In the genomic region with DNA sequence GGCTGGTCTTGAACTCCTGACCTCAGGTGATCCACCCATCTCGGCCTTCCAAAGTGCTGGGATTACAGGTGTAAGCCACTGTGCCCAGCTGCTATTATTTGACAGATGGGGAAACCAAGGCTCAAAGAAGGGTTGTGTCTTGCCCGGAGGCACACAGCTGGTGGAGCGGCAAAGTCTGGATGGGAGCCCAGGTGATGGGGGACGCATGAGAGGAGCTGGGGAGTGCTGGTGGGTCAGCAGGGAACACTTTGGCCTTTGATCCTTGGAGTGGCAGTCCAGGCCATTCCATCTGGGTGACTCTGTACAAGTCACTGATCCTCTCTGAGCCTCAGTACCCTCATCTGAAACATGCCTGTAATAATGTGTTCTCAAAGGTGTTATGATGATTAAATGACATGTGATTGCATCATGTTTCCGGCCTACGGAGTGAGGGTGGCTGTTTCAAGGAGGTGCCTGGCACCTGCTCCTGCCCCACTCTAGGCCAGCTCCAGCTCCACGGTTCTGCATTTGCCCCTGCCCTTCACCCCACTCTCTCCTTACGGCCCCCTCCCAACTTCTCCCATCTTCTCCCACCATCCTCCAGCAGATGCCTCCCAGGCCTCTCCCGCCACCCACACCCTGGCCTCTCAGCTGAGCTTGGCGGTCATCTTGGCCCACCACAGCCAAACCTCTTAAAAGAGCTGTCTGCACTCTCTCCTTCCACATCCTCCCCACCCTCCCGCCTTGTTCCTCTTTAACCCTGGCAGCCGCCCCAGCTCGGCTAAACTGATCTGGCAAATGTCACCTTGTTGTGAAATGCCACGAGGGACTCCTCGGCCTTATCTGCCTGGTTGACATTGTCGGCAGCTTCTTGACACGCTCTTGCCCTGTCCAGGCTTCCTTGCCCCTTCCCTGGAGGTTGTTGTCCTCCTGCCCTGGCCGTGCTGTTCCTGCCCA, we compare ENCODE assay signal across 9 cellular contexts. TPM values are rescaled to one million over a fixed set of nuclear protein-coding genes. Genes with fewer than 3 reads are reported as not detected.
A peak's percentile ranks its signal among the peaks of the same experiment; 100 is the strongest.
DNase-seq lines count a peak whose midpoint lies in the region; ATAC-seq, FAIRE-seq and TF ChIP-seq lines count a peak whose summit lies in the region.
"Had no signal": no experiment of that assay in that cellular context is flagged by ENCODE, and none has a peak within 500 bp of the region (broad histone marks: within the 10 kb centered on the region; RNA-seq: fewer than 3 reads in every experiment).

No MANE protein-coding gene starts in this region.

- H3K9me2 ChIP-seq in OCI-LY1 (ENCODE audit: low read depth, low read length): no peaks in the 10 kb centered on the region

- H3F3A ChIP-seq in OCI-LY1 (ENCODE audit: insufficient read depth, low read length): no peaks in the 10 kb centered on the region

- TF ChIP-seq POLR2A in GM12878 (IDR thresholded peaks at IDR 0.05; ENCODE audit: low read depth, low read length) (0 out of 2 replicates have a peak, but pooled peaks have one; percentile 11), tibial nerve (IDR thresholded peaks at IDR 0.05) (no peak)

- ATAC-seq in GM12878: peak; percentile 56
- ATAC-seq in lung (ENCODE audit: insufficient read depth, low FRiP score): peak; percentile 52
- no peak for ATAC-seq in HG03045 (IDR thresholded peaks at IDR 0.05; ENCODE audit: unreplicated experiment)

- RAD21 ChIA-PET in GM12878 (lab: Charles Lee; ENCODE audit: unreplicated experiment): interaction anchor here (1.4 kb wide), 1 partner anchor 15 kb away, joined by 3 read pairs; no protein-coding TSS in a partner anchor

- H3K79me2 ChIP-seq in OCI-LY1 (ENCODE audit: insufficient read depth, low read length): no peaks in the 10 kb centered on the region
- H3K79me2 ChIP-seq in GM12878 (ENCODE audit: control insufficient read depth, insufficient read depth, low read length): no peaks in the 10 kb centered on the region

- BruUV-seq in GM12878 (replicated peaks; lab: Mats Ljungman, UMichigan): no TSS peak

- no peak for TF ChIP-seq EP300 in GM12878 (IDR thresholded peaks at IDR 0.05; ENCODE audit: borderline replicate concordance in 1 of 2, control insufficient read depth in 1 of 2, low read depth in 2 of 2, low read length in 2 of 2)
- TF ChIP-seq EP300 in tibial nerve (IDR thresholded peaks at IDR 0.05): peak in 1 of 2 donors; percentile 44

- H2AFZ ChIP-seq in OCI-LY1 (ENCODE audit: low read length): no peak overlapping the region
- H2AFZ ChIP-seq in GM12878 (ENCODE audit: control insufficient read depth, low read depth, low read length): peak overlapping the region; percentile 16; the same call in 1 of the 2 replicates

- H3K9me3 ChIP-seq in OCI-LY1 (ENCODE audit: low read length) (no peaks in the 10 kb centered on the region), GM12878 (replicated peaks; ENCODE audit: control insufficient read depth, insufficient read depth, low read length) (no peaks in the 10 kb centered on the region), lung (ENCODE audit: control insufficient read depth in 2 of 2, insufficient read depth in 1 of 2, low read length in 1 of 2) (no peaks in the 10 kb centered on the region), tibial nerve (no peaks in the 10 kb centered on the region)

- SMC1A ChIA-PET in GM12878 (lab: Charles Lee; ENCODE audit: uncharacterized antibody, unreplicated experiment): interaction anchor here (1.0 to 1.2 kb wide), 3 partner anchors 22 to 30 kb away, joined by 3 to 4 read pairs (median 3); no protein-coding TSS in a partner anchor

- no peak for TF ChIP-seq CTCF in OCI-LY1 (IDR thresholded peaks at IDR 0.05; ENCODE audit: low read length)
- TF ChIP-seq CTCF in GM12878 (IDR thresholded peaks at IDR 0.05 in 2 of 3, conservative IDR thresholded peaks at IDR 0.05 in 1 of 3; ENCODE audit: control insufficient read depth in 2 of 3, extremely low read depth in 1 of 3, insufficient read depth in 1 of 3, low read depth in 3 of 3, low read length in 3 of 3): no peak
- TF ChIP-seq CTCF in lung (IDR thresholded peaks at IDR 0.05; ENCODE audit: control extremely low read depth, extremely low read depth): no peak
- no peak for TF ChIP-seq CTCF in tibial nerve (IDR thresholded peaks at IDR 0.05)

- H3K9ac ChIP-seq in OCI-LY1 (ENCODE audit: low read length): peak overlapping the region; percentile 26; the same call in 1 of the 2 replicates
- H3K9ac ChIP-seq in GM12878 (ENCODE audit: control insufficient read depth, insufficient read depth, low read length): no peak overlapping the region

- CTCF ChIA-PET in GM12878 (lab: Yijun Ruan, JAX): interaction anchor here (0.7 to 2.5 kb wide), 7 partner anchors 10 to 75 kb away, joined by 3 to 13 read pairs (median 4); a partner anchor contains a TSS

- no peak for FAIRE-seq in GM12878 (lab: Jason Lieb, UNC)
- FAIRE-seq: endometrium had no signal

- H3K4me3 ChIP-seq in OCI-LY1 (ENCODE audit: low read depth, low read length, poor library complexity, severe bottlenecking): no peak overlapping the region
- no peak overlapping the region for H3K4me3 ChIP-seq in GM12878
- no peak overlapping the region for H3K4me3 ChIP-seq in lung
- H3K4me3 ChIP-seq in tibial nerve: no peak overlapping the region

- H3K27ac ChIP-seq in OCI-LY1 (ENCODE audit: low read depth, low read length, poor library complexity, severe bottlenecking) (peak overlapping the region; percentile 72), GM12878 (ENCODE audit: control insufficient read depth, insufficient read depth) (no peak overlapping the region), lung (ENCODE audit: low read depth in 1 of 2, low read length in 1 of 2) (peak overlapping the region; percentile 55 to 80), tibial nerve (peak overlapping the region; percentile 5 to 83 (median 64))

- H3K4me2 ChIP-seq in OCI-LY1 (ENCODE audit: low read length): no peak overlapping the region; the same call in 1 of the 2 replicates
- no peak overlapping the region for H3K4me2 ChIP-seq in GM12878 (ENCODE audit: control insufficient read depth, insufficient read depth)

- intact Hi-C loops in GM12878 (cut with micrococcal nuclease; ENCODE audit: unreplicated experiment): no loop called here

- TF ChIP-seq RAD21 in GM12878 (IDR thresholded peaks at IDR 0.05; ENCODE audit: insufficient read depth, low read depth, low read length): no peak

- H4K20me1 ChIP-seq in OCI-LY1 (ENCODE audit: insufficient read depth, low read length) (no peaks in the 10 kb centered on the region), GM12878 (ENCODE audit: control insufficient read depth, insufficient read depth) (no peaks in the 10 kb centered on the region)

- H3K36me3 ChIP-seq in OCI-LY1 (ENCODE audit: insufficient read depth, low read length): no peaks in the 10 kb centered on the region
- H3K36me3 ChIP-seq in GM12878 (ENCODE audit: control insufficient read depth in 2 of 2, insufficient read depth in 2 of 2, low read length in 1 of 2): no peaks in the 10 kb centered on the region; a peak in 2 of 4 replicates
- peaks cover 0 to 2% of the 10 kb centered on the region in 2 donors for H3K36me3 ChIP-seq in lung (ENCODE audit: control insufficient read depth in 2 of 2, insufficient read depth in 2 of 2, low read length in 2 of 2)
- H3K36me3 ChIP-seq in tibial nerve: peaks cover 0 to 27% (median 0%) of the 10 kb centered on the region in 3 donors

- H3K4me1 ChIP-seq in OCI-LY1 (ENCODE audit: insufficient read depth, low read length, severe bottlenecking): peaks cover 23% of the 10 kb centered on the region
- peaks cover 21% of the 10 kb centered on the region for H3K4me1 ChIP-seq in GM12878 (ENCODE audit: control insufficient read depth, insufficient read depth, low read length)
- H3K4me1 ChIP-seq in lung (ENCODE audit: control insufficient read depth in 2 of 2, insufficient read depth in 2 of 2, low read length in 2 of 2): peaks cover 3 to 15% of the 10 kb centered on the region in 2 donors
- H3K4me1 ChIP-seq in tibial nerve: peaks cover 0 to 72% (median 14%) of the 10 kb centered on the region in 4 donors

- DNase-seq in DMS79 treated with DMSO at 0.1 percent for 48 hours (lab: John Stamatoyannopoulos, UW): peak; percentile 36
- no peak for DNase-seq in GM12878 (ENCODE audit: low read depth, low spot score)
- DNase-seq in lung (ENCODE audit: low spot score): peak; percentile 82
- peak; percentile 76 to 82 for DNase-seq in tibial nerve (ENCODE audit: low spot score in 2 of 2)
- no peak for DNase-seq in D341Med (ENCODE audit: low spot score)
- DNase-seq in HuH-7 (ENCODE audit: low spot score): no peak

- POLR2A ChIA-PET in GM12878 (lab: Charles Lee): interaction anchor here (0.9 to 1.2 kb wide), 2 partner anchors 15 to 35 kb away, joined by 3 to 4 read pairs; no protein-coding TSS in a partner anchor

- H3K27me3 ChIP-seq in OCI-LY1 (ENCODE audit: insufficient read depth, low read length) (no peaks in the 10 kb centered on the region), GM12878 (replicated peaks in 1 of 2; ENCODE audit: control insufficient read depth in 2 of 2, insufficient read depth in 2 of 2, low read length in 1 of 2) (no peaks in the 10 kb centered on the region), lung (ENCODE audit: control insufficient read depth, insufficient read depth) (no peaks in the 10 kb centered on the region), tibial nerve (no peaks in the 10 kb centered on the region)

- WGBS in GM12878 (ENCODE audit: insufficient coverage, insufficient replicate concordance, low lambda C conversion rate, missing lambda C conversion rate): 66% methylated on average over 18 of the region's 18 CpGs
- 30 to 32% methylated on average over 18 of the region's 18 CpGs for WGBS in lung, 2 donors
- WGBS in tibial nerve, 2 donors: 42 to 46% methylated on average over 18 of the region's 18 CpGs

- in situ Hi-C loops in GM12878 (cut with MboI): no loop called here

RNA-seq across cellular contexts. Expression of a gene that starts 5.5 kb away (rescaled TPM):
- 33.1 and 35.4 TPM in 2 replicates for total RNA-seq in GM12878 (2013; cell fraction: nucleolus; rRNA removed)
- total RNA-seq in GM12878 (2014; rRNA removed) (36.0 and 42.0 TPM in 2 replicates), GM12878 (2014; rRNA removed; fragmentation: Illumina TruSeq; extraction: Trizol) (16.8 and 19.2 TPM in 2 replicates), GM12878 (2021) (75.4 and 81.0 TPM in 2 replicates), lung (10 to 100 TPM; 36.5 to 38.3 TPM), tibial nerve (100 to 1,000 TPM in 3 of 4 donors, 10 to 100 TPM in 1; 89.8 to 139 (median 111) TPM)
- polyA plus RNA-seq in GM12878 (2011; ENCODE audit: low read depth): 8.1 TPM
- polyA plus RNA-seq in GM12878 (2011; rRNA removed) (10.0 and 14.1 TPM in 2 replicates), GM12878 (2014; fragmentation: Illumina TruSeq; extraction: Trizol) (3.2 and 15.9 TPM in 2 replicates), GM12878 (2014; fragmentation: Nextera tagmentation; extraction: Ambion mirVana) (under 1 TPM; 0.18 to 0.62 TPM), GM12878 (2014; rRNA removed) (49.0 and 58.5 TPM in 2 replicates), GM12878 (2016; fragmentation: Nextera tagmentation; extraction: Ambion mirVana) (10 to 100 TPM; 36.5 to 38.0 TPM), lung (10 to 100 TPM; 18.7 to 24.1 TPM)
- 12.3 and 18.9 TPM in 2 replicates for polyA plus RNA-seq in GM12878 (2011; cell fraction: cytosol; rRNA removed)
- 53.4 and 220 TPM in 2 replicates for polyA plus RNA-seq in GM12878 (2011; cell fraction: nucleus; rRNA removed)
- polyA plus RNA-seq in GM12878 (2012): 13.9 and 24.5 TPM in 2 replicates
- 12.5 and 16.2 TPM in 2 replicates for polyA minus RNA-seq in GM12878 (2011; rRNA and poly(A)+ RNA removed)
- 13.1 and 13.9 TPM in 2 replicates for polyA minus RNA-seq in GM12878 (2011; cell fraction: cytosol; rRNA and poly(A)+ RNA removed)
- 11.1 and 35.8 TPM in 2 replicates for polyA minus RNA-seq in GM12878 (2011; cell fraction: nucleus; rRNA and poly(A)+ RNA removed)

RNA-seq across cellular contexts. Expression of a gene that starts 18.4 kb away (rescaled TPM):
- total RNA-seq in GM12878 (2013; cell fraction: nucleolus; rRNA removed): 37.7 and 45.6 TPM in 2 replicates
- 15.5 and 18.2 TPM in 2 replicates for total RNA-seq in GM12878 (2014; rRNA removed)
- total RNA-seq in GM12878 (2014; rRNA removed; fragmentation: Illumina TruSeq; extraction: Trizol): 6.2 and 7.6 TPM in 2 replicates
- 30.3 and 36.6 TPM in 2 replicates for total RNA-seq in GM12878 (2021)
- polyA plus RNA-seq in GM12878 (2011; ENCODE audit: low read depth): 8.6 TPM
- 10.2 and 23.1 TPM in 2 replicates for polyA plus RNA-seq in GM12878 (2011; rRNA removed)
- 30.5 and 48.8 TPM in 2 replicates for polyA plus RNA-seq in GM12878 (2011; cell fraction: cytosol; rRNA removed)
- 173 and 211 TPM in 2 replicates for polyA plus RNA-seq in GM12878 (2011; cell fraction: nucleus; rRNA removed)
- 21.0 and 23.7 TPM in 2 replicates for polyA plus RNA-seq in GM12878 (2012)
- polyA plus RNA-seq in GM12878 (2014; fragmentation: Illumina TruSeq; extraction: Trizol): 1.1 and 5.1 TPM in 2 replicates
- polyA plus RNA-seq in GM12878 (2014; fragmentation: Nextera tagmentation; extraction: Ambion mirVana): 1 to 10 TPM in 1 of 2 experiments, under 1 TPM in 1; 0.82 to 2.3 TPM
- 33.3 and 47.9 TPM in 2 replicates for polyA plus RNA-seq in GM12878 (2014; rRNA removed)
- polyA plus RNA-seq in GM12878 (2016; fragmentation: Nextera tagmentation; extraction: Ambion mirVana): 10 to 100 TPM; 35.3 to 35.8 TPM
- polyA minus RNA-seq in GM12878 (2011; rRNA and poly(A)+ RNA removed): 15.1 and 21.8 TPM in 2 replicates
- 16.8 and 19.9 TPM in 2 replicates for polyA minus RNA-seq in GM12878 (2011; cell fraction: cytosol; rRNA and poly(A)+ RNA removed)
- 27.6 and 54.2 TPM in 2 replicates for polyA minus RNA-seq in GM12878 (2011; cell fraction: nucleus; rRNA and poly(A)+ RNA removed)
- 100 to 1,000 TPM in 1 of 2 donors, 10 to 100 TPM in 1; 49.2 to 124 TPM for total RNA-seq in lung
- polyA plus RNA-seq in lung: 100 to 1,000 TPM in 1 of 2 donors, 10 to 100 TPM in 1; 65.5 to 102 TPM
- 100 to 1,000 TPM in 1 of 4 donors, 10 to 100 TPM in 3; 78.0 to 138 (median 89.9) TPM for total RNA-seq in tibial nerve

RNA-seq across cellular contexts. Expression of a gene that starts 30.6 kb away (rescaled TPM):
- 146 and 175 TPM in 2 replicates for total RNA-seq in GM12878 (2013; cell fraction: nucleolus; rRNA removed)
- total RNA-seq in GM12878 (2014; rRNA removed) (48.8 and 52.6 TPM in 2 replicates), GM12878 (2014; rRNA removed; fragmentation: Illumina TruSeq; extraction: Trizol) (16.4 and 17.7 TPM in 2 replicates), GM12878 (2021) (95.3 and 107 TPM in 2 replicates), lung (10 to 100 TPM; 15.6 to 73.5 TPM), tibial nerve (10 to 100 TPM in 3 of 4 donors, 1 to 10 TPM in 1; 7.8 to 20.1 (median 11.5) TPM)
- 36.3 TPM for polyA plus RNA-seq in GM12878 (2011; ENCODE audit: low read depth)
- polyA plus RNA-seq in GM12878 (2011; rRNA removed) (26.3 and 51.5 TPM in 2 replicates), GM12878 (2014; fragmentation: Illumina TruSeq; extraction: Trizol) (42.7 and 47.0 TPM in 2 replicates), GM12878 (2014; fragmentation: Nextera tagmentation; extraction: Ambion mirVana) (1 to 10 TPM; 6.6 to 8.0 TPM), GM12878 (2014; rRNA removed) (89.0 and 112 TPM in 2 replicates), GM12878 (2016; fragmentation: Nextera tagmentation; extraction: Ambion mirVana) (10 to 100 TPM; 53.7 to 68.5 TPM), lung (100 to 1,000 TPM in 1 of 2 donors, 10 to 100 TPM in 1; 22.0 to 146 TPM)
- 68.7 and 85.6 TPM in 2 replicates for polyA plus RNA-seq in GM12878 (2011; cell fraction: cytosol; rRNA removed)
- 247 and 263 TPM in 2 replicates for polyA plus RNA-seq in GM12878 (2011; cell fraction: nucleus; rRNA removed)
- 84.1 and 86.7 TPM in 2 replicates for polyA plus RNA-seq in GM12878 (2012)
- polyA minus RNA-seq in GM12878 (2011; rRNA and poly(A)+ RNA removed): 19.3 and 39.3 TPM in 2 replicates
- polyA minus RNA-seq in GM12878 (2011; cell fraction: cytosol; rRNA and poly(A)+ RNA removed): 25.3 and 28.3 TPM in 2 replicates
- 35.3 and 49.6 TPM in 2 replicates for polyA minus RNA-seq in GM12878 (2011; cell fraction: nucleus; rRNA and poly(A)+ RNA removed)

RNA-seq across cellular contexts. Expression of a gene that starts 32.4 kb away (rescaled TPM):
- 20.9 and 22.0 TPM in 2 replicates for total RNA-seq in GM12878 (2013; cell fraction: nucleolus; rRNA removed)
- total RNA-seq in GM12878 (2014; rRNA removed) (12.0 and 15.3 TPM in 2 replicates), GM12878 (2014; rRNA removed; fragmentation: Illumina TruSeq; extraction: Trizol) (0.40 and 0.60 TPM in 2 replicates), GM12878 (2021) (15.7 and 15.9 TPM in 2 replicates), lung (1 to 10 TPM; 2.9 to 7.2 TPM), tibial nerve (10 to 100 TPM in 1 of 4 donors, 1 to 10 TPM in 3; 5.1 to 11.2 (median 7.5) TPM)
- polyA plus RNA-seq in GM12878 (2011; ENCODE audit: low read depth): 0.67 TPM
- polyA plus RNA-seq in GM12878 (2011; rRNA removed) (0.89 and 3.9 TPM in 2 replicates), GM12878 (2014; fragmentation: Illumina TruSeq; extraction: Trizol) (0.09 TPM in 1 of 2 replicates, not detected in the other), GM12878 (2014; fragmentation: Nextera tagmentation; extraction: Ambion mirVana) (not detected), GM12878 (2014; rRNA removed) (18.8 and 21.0 TPM in 2 replicates), GM12878 (2016; fragmentation: Nextera tagmentation; extraction: Ambion mirVana) (1 to 10 TPM; 4.6 TPM), lung (1 to 10 TPM; 1.9 to 5.0 TPM)
- polyA plus RNA-seq in GM12878 (2011; cell fraction: cytosol; rRNA removed): 13.3 and 32.6 TPM in 2 replicates
- 26.2 and 34.2 TPM in 2 replicates for polyA plus RNA-seq in GM12878 (2011; cell fraction: nucleus; rRNA removed)
- 5.0 and 10.6 TPM in 2 replicates for polyA plus RNA-seq in GM12878 (2012)
- polyA minus RNA-seq in GM12878 (2011; rRNA and poly(A)+ RNA removed): 0.44 and 2.4 TPM in 2 replicates
- polyA minus RNA-seq in GM12878 (2011; cell fraction: cytosol; rRNA and poly(A)+ RNA removed): 5.6 and 7.6 TPM in 2 replicates
- polyA minus RNA-seq in GM12878 (2011; cell fraction: nucleus; rRNA and poly(A)+ RNA removed): 6.2 and 11.8 TPM in 2 replicates

RNA-seq across cellular contexts. Expression of a gene that starts 37.8 kb away (rescaled TPM):
- 139 and 149 TPM in 2 replicates for total RNA-seq in GM12878 (2013; cell fraction: nucleolus; rRNA removed)
- total RNA-seq in GM12878 (2014; rRNA removed): 184 and 215 TPM in 2 replicates
- 56.3 and 59.3 TPM in 2 replicates for total RNA-seq in GM12878 (2014; rRNA removed; fragmentation: Illumina TruSeq; extraction: Trizol)
- 136 and 149 TPM in 2 replicates for total RNA-seq in GM12878 (2021)
- polyA plus RNA-seq in GM12878 (2011; ENCODE audit: low read depth): 86.4 TPM
- 83.0 and 114 TPM in 2 replicates for polyA plus RNA-seq in GM12878 (2011; rRNA removed)
- 164 and 232 TPM in 2 replicates for polyA plus RNA-seq in GM12878 (2011; cell fraction: cytosol; rRNA removed)
- polyA plus RNA-seq in GM12878 (2011; cell fraction: nucleus; rRNA removed): 533 and 587 TPM in 2 replicates
- 160 and 166 TPM in 2 replicates for polyA plus RNA-seq in GM12878 (2012)
- 36.1 and 59.5 TPM in 2 replicates for polyA plus RNA-seq in GM12878 (2014; fragmentation: Illumina TruSeq; extraction: Trizol)
- 10 to 100 TPM; 32.7 to 67.6 TPM for polyA plus RNA-seq in GM12878 (2014; fragmentation: Nextera tagmentation; extraction: Ambion mirVana)
- 176 and 216 TPM in 2 replicates for polyA plus RNA-seq in GM12878 (2014; rRNA removed)
- polyA plus RNA-seq in GM12878 (2016; fragmentation: Nextera tagmentation; extraction: Ambion mirVana): 100 to 1,000 TPM in 1 of 2 experiments, 10 to 100 TPM in 1; 85.9 to 101 TPM
- polyA minus RNA-seq in GM12878 (2011; rRNA and poly(A)+ RNA removed): 125 and 201 TPM in 2 replicates
- polyA minus RNA-seq in GM12878 (2011; cell fraction: cytosol; rRNA and poly(A)+ RNA removed): 40.6 and 85.2 TPM in 2 replicates
- polyA minus RNA-seq in GM12878 (2011; cell fraction: nucleus; rRNA and poly(A)+ RNA removed): 141 and 184 TPM in 2 replicates
- total RNA-seq in lung: 10 to 100 TPM; 64.9 to 82.4 TPM
- 100 to 1,000 TPM in 1 of 2 donors, 10 to 100 TPM in 1; 63.2 to 110 TPM for polyA plus RNA-seq in lung
- total RNA-seq in tibial nerve: 100 to 1,000 TPM in 2 of 4 donors, 10 to 100 TPM in 2; 85.3 to 139 (median 105) TPM

Comparison
In these comparisons a context has a peak if more than half of its experiments do, and no peak if none do; other contexts are left out.
1. DNase-seq: peak in DMS79 treated with DMSO at 0.1 percent for 48 hours (single experiment), lung (single experiment) and tibial nerve (2 of 2); none in GM12878 (single experiment), D341Med (single experiment) and HuH-7 (single experiment).